24 cellular contexts compared by ENCODE assay signal in the genomic region with DNA sequence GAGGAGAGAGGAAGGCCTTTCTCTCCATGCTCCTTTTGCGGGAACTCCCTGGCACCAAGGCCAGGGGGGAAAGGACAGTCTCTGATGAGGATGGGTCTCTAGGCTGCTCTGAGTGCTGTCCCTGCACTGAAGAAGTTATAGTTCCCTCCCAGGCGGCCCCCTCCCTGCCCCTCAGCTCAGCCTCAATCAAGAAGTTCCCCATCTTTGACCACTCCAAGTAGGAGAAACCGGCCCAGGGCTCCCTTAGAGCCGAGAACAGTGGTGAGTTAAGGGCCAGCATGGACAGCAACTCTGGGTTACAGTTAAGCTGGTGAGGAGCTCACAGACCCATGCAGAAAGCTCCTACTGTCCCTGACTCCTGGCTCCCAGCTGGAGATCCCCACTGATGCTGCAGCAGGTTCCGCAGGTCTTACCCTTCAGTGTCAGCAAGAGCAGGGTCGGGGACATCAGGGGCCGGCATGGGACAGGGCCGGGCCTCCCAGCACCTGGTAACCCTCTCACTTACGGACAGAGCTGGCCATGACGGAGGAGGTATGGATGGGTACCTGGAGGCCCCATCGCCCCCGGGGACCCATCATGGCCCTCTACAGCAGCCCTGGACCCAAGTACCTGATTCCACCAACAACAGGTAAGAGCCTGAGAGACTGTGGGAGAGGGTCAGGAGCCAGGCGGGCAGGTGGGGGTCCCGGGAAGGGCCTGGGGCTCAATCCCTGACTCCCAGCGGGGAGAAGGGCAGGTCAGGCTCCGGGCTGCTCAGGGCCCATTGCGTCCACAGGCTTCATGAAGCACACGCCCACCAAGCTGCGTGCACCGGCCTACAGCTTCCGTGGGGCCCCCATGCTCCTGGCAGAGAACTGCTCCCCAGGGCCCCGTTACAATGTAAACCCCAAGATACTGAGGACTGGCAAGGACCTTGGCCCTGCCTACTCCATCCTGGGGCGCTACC. TPM values are rescaled to one million over a fixed set of nuclear protein-coding genes. Genes with fewer than 3 reads are reported as not detected.
DNase-seq lines count a peak whose midpoint lies in the region; ATAC-seq and TF ChIP-seq lines count a peak whose summit lies in the region.
"Had no signal": no experiment of that assay in that cellular context is flagged by ENCODE, and none has a peak within 500 bp of the region (broad histone marks: within the 10 kb centered on the region; RNA-seq: fewer than 3 reads in every experiment).

No MANE protein-coding gene starts in this region.

- no peak overlapping the region for H2AFZ ChIP-seq in OCI-LY7 (ENCODE audit: low read length)
- H2AFZ ChIP-seq: neural progenitor cell had no signal

- no peak for TF ChIP-seq CTCF in colonic mucosa (IDR thresholded peaks at IDR 0.05)
- TF ChIP-seq CTCF in OCI-LY7 (conservative IDR thresholded peaks at IDR 0.05; ENCODE audit: low read length) = no peak

- no peak overlapping the region for H3K4me2 ChIP-seq in OCI-LY7 (ENCODE audit: low read length)
- H3K4me2 ChIP-seq: BLaER1, neural progenitor cell had no signal

- no peak overlapping the region for H3K4me3 ChIP-seq in colonic mucosa
- H3K4me3 ChIP-seq in OCI-LY7 (ENCODE audit: low read depth, low read length, poor library complexity, severe bottlenecking) = no peak overlapping the region
- H3K4me3 ChIP-seq: BLaER1, neural progenitor cell, right lobe of liver had no signal

- H3K27me3 ChIP-seq in colonic mucosa = no peaks in the 10 kb centered on the region
- H3K27me3 ChIP-seq: BLaER1, neural progenitor cell, right lobe of liver had no signal

- no peaks in the 10 kb centered on the region for H4K20me1 ChIP-seq in OCI-LY7 (ENCODE audit: insufficient read depth, low read length)

- peaks cover 12% of the 10 kb centered on the region for H3K4me1 Mint-ChIP-seq in stimulated activated naive CD8-positive, alpha-beta T cell treated with anti-CD3 and anti-CD28 coated beads, Interleukin-15, amount 100 ng/mL, for 72 hours
- H3K4me1 Mint-ChIP-seq: neural progenitor cell had no signal

- BruUV-seq in OCI-LY7 (replicated peaks; lab: Mats Ljungman, UMichigan) = no TSS peak

- H3K9ac ChIP-seq in colonic mucosa (ENCODE audit: low read depth in 2 of 2, low read length in 2 of 2) = no peak overlapping the region
- H3K9ac ChIP-seq: BLaER1, neural progenitor cell had no signal

- DNase-seq in stimulated activated naive CD8-positive, alpha-beta T cell treated with anti-CD3 and anti-CD28 coated beads, Interleukin-15, amount 100 ng/mL, for 72 hours = peak; percentile 0 to 8
- no peak for DNase-seq in stimulated activated naive CD8-positive, alpha-beta T cell treated with anti-CD3 and anti-CD28 coated beads, Interleukin-15, Interleukin-2, amounts not matched to agents 100 U/mL and 50 U/mL, for 24 hours
- DNase-seq in colonic mucosa = peak; percentile 13
- peak; percentile 85 for DNase-seq in mesenteric fat pad (ENCODE audit: low spot score)
- DNase-seq in GM03348 (ENCODE audit: low spot score) = no peak
- DNase-seq in HEK293T (ENCODE audit: extremely low spot score) = no peak
- no peak for DNase-seq in OCI-LY7 (ENCODE audit: low spot score)
- DNase-seq: activated CD4-positive, CD25-positive, alpha-beta regulatory T cell treated with anti-CD3 and anti-CD28 coated beads, Interleukin-2, amount 50 U/mL, for 72 hours; cortex of kidney; GF-D8; GOT3; NCI-H1694 treated with DMSO at 0.1 percent for 48 hours; NCI-H446; SIG-M5; stimulated activated CD4-positive, alpha-beta T cell treated with anti-CD3 and anti-CD28 coated beads, Interleukin-4, amount 100 ng/mL, for 1 hour; stimulated activated CD8-positive, alpha-beta memory T cell treated with anti-CD3 and anti-CD28 coated beads, Interleukin-4, amount 100 ng/mL, for 48 hours had no signal

- POLR2A ChIA-PET in HEK293T (lab: Yijun Ruan, JAX) (interaction anchor here (1.1 kb wide), 1 partner anchor 10 kb away, joined by 3 read pairs; the partner anchor contains the start of genes BET1L and RIC8A), OCI-LY7 (lab: Charles Lee) (no interaction called here)

- no peak for ATAC-seq in stimulated activated naive CD8-positive, alpha-beta T cell treated with anti-CD3 and anti-CD28 coated beads, Interleukin-15, amount 100 ng/mL, for 72 hours
- no peak for ATAC-seq in stimulated activated naive CD8-positive, alpha-beta T cell treated with anti-CD3 and anti-CD28 coated beads, Interleukin-15, Interleukin-2, amounts not matched to agents 100 U/mL and 50 U/mL, for 24 hours
- ATAC-seq: activated T-helper 17 cell treated with anti-CD3 and anti-CD28 coated beads, Interleukin-2, amount 50 U/mL, for 72 hours; right lobe of liver had no signal

- H3K27me3 Mint-ChIP-seq in stimulated activated naive CD8-positive, alpha-beta T cell treated with anti-CD3 and anti-CD28 coated beads, Interleukin-15, amount 100 ng/mL, for 72 hours = no peaks in the 10 kb centered on the region
- H3K27me3 Mint-ChIP-seq: activated T-helper 17 cell treated with anti-CD3 and anti-CD28 coated beads, Interleukin-2, amount 50 U/mL, for 72 hours had no signal

- no peaks in the 10 kb centered on the region for H3K4me1 ChIP-seq in colonic mucosa
- H3K4me1 ChIP-seq in OCI-LY7 (ENCODE audit: insufficient read depth, low read length, poor library complexity, severe bottlenecking) = no peaks in the 10 kb centered on the region
- H3K4me1 ChIP-seq: neural progenitor cell, right lobe of liver had no signal

- no peaks in the 10 kb centered on the region for H3K9me3 Mint-ChIP-seq in stimulated activated naive CD8-positive, alpha-beta T cell treated with anti-CD3 and anti-CD28 coated beads, Interleukin-15, amount 100 ng/mL, for 72 hours
- H3K9me3 Mint-ChIP-seq: activated T-helper 17 cell treated with anti-CD3 and anti-CD28 coated beads, Interleukin-2, amount 50 U/mL, for 72 hours; mesothelial cell of epicardium; neural progenitor cell had no signal

- intact Hi-C loops in colonic mucosa (cut with DNase I) (no loop called here), OCI-LY7 (cut with micrococcal nuclease; ENCODE audit: unreplicated experiment) (no loop called here)

- no peaks in the 10 kb centered on the region for H3K79me2 ChIP-seq in OCI-LY7 (ENCODE audit: insufficient read depth, low read depth, low read length)

- CTCF ChIA-PET in HEK293T (lab: Yijun Ruan, JAX) (no interaction called here), OCI-LY7 (lab: Charles Lee; ENCODE audit: unreplicated experiment) (no interaction called here)

- H3K36me3 ChIP-seq in colonic mucosa = no peaks in the 10 kb centered on the region
- H3K36me3 ChIP-seq in OCI-LY7 (ENCODE audit: insufficient read depth, low read length) = no peaks in the 10 kb centered on the region
- H3K36me3 ChIP-seq: neural progenitor cell, right lobe of liver had no signal

- H3K9me2 ChIP-seq in OCI-LY7 (ENCODE audit: insufficient read depth, low read length) = no peaks in the 10 kb centered on the region

- H3K27ac ChIP-seq in colonic mucosa (no peak overlapping the region), OCI-LY7 (ENCODE audit: low read depth, low read length, poor library complexity, severe bottlenecking) (no peak overlapping the region)
- H3K27ac ChIP-seq: BLaER1, neural progenitor cell, right lobe of liver had no signal

- H3K27ac Mint-ChIP-seq in stimulated activated naive CD8-positive, alpha-beta T cell treated with anti-CD3 and anti-CD28 coated beads, Interleukin-15, amount 100 ng/mL, for 72 hours = no peak overlapping the region
- H3K27ac Mint-ChIP-seq: mesothelial cell of epicardium, neural progenitor cell had no signal

- H3K9me3 ChIP-seq in colonic mucosa (no peaks in the 10 kb centered on the region), OCI-LY7 (ENCODE audit: low read length) (no peaks in the 10 kb centered on the region)
- H3K9me3 ChIP-seq: BLaER1, right lobe of liver had no signal

- H3K4me3 Mint-ChIP-seq in stimulated activated naive CD8-positive, alpha-beta T cell treated with anti-CD3 and anti-CD28 coated beads, Interleukin-15, amount 100 ng/mL, for 72 hours = no peak overlapping the region
- H3K4me3 Mint-ChIP-seq: activated T-helper 17 cell treated with anti-CD3 and anti-CD28 coated beads, Interleukin-2, amount 50 U/mL, for 72 hours; mesothelial cell of epicardium; neural progenitor cell had no signal

TF ChIP-seq in HEK293T, 16 proteins besides CTCF, POLR2A, EP300 and RAD21:
- TF ChIP-seq BHLHE40 (IDR thresholded peaks at IDR 0.05; ENCODE audit: borderline replicate concordance) = no peak
- no peak for TF ChIP-seq SUZ12 (IDR thresholded peaks at IDR 0.05)
- no peak for TF ChIP-seq ELF4 (IDR thresholded peaks at IDR 0.05)
- TF ChIP-seq PKNOX1 (IDR thresholded peaks at IDR 0.05) = no peak
- TF ChIP-seq ARNT (IDR thresholded peaks at IDR 0.05) = no peak
- no peak for TF ChIP-seq CTBP1 (IDR thresholded peaks at IDR 0.05; ENCODE audit: borderline replicate concordance)
- TF ChIP-seq SP1 (IDR thresholded peaks at IDR 0.05) = no peak
- TF ChIP-seq FOXK2 (IDR thresholded peaks at IDR 0.05) = no peak
- no peak for TF ChIP-seq L3MBTL2 (conservative IDR thresholded peaks at IDR 0.05)

RNA-seq across cellular contexts. Expression of gene SCGB1C1, which starts 4.2 kb away (rescaled TPM):
- total RNA-seq in colonic mucosa = not detected
- not detected for total RNA-seq in mesenteric fat pad
- not detected in 2 replicates for total RNA-seq in OCI-LY7 (2014; rRNA removed; shearing (Covaris generic))
- total RNA-seq in OCI-LY7 (2022) = not detected in 2 replicates
- total RNA-seq: activated T-helper 17 cell treated with anti-CD3 and anti-CD28 coated beads, Interleukin-2, amount 50 U/mL, for 72 hours; astrocyte; LHCN-M2; mesothelial cell of epicardium; right lobe of liver; T-helper 2 cell treated with Interferon-gamma antibody and Interleukin-4, amounts not matched to agents 100 ng/mL and 5 ng/mL, for 36 hours had no signal

RNA-seq across cellular contexts. Expression of gene BET1L, which starts 10.1 kb away (rescaled TPM):
- total RNA-seq in colonic mucosa (10 to 100 TPM; 51.0 to 62.2 TPM), mesenteric fat pad (53.4 TPM), OCI-LY7 (2022) (45.5 and 47.4 TPM in 2 replicates)
- 12.3 and 16.2 TPM in 2 replicates for total RNA-seq in OCI-LY7 (2014; rRNA removed; shearing (Covaris generic))

RNA-seq across cellular contexts. Expression of gene RIC8A, which starts 10.4 kb away (rescaled TPM):
- total RNA-seq in colonic mucosa (100 to 1,000 TPM in 1 of 2 donors, 10 to 100 TPM in 1; 69.3 to 112 TPM), mesenteric fat pad (107 TPM), OCI-LY7 (2022) (92.0 and 97.6 TPM in 2 replicates)
- total RNA-seq in OCI-LY7 (2014; rRNA removed; shearing (Covaris generic)) = 125 and 136 TPM in 2 replicates

RNA-seq across cellular contexts. Expression of gene SIRT3, which starts 39.1 kb away (rescaled TPM):
- 10 to 100 TPM; 15.1 to 16.9 TPM for total RNA-seq in colonic mucosa
- total RNA-seq in mesenteric fat pad = 14.1 TPM
- total RNA-seq in OCI-LY7 (2014; rRNA removed; shearing (Covaris generic)) = 8.5 and 10.3 TPM in 2 replicates
- 18.5 and 21.0 TPM in 2 replicates for total RNA-seq in OCI-LY7 (2022)

RNA-seq across cellular contexts. Expression of gene PSMD13, which starts 39.7 kb away (rescaled TPM):
- total RNA-seq in colonic mucosa = 100 to 1,000 TPM in 1 of 2 donors, 10 to 100 TPM in 1; 99.0 to 145 TPM
- total RNA-seq in mesenteric fat pad = 100 TPM
- 146 and 156 TPM in 2 replicates for total RNA-seq in OCI-LY7 (2014; rRNA removed; shearing (Covaris generic))
- 134 and 154 TPM in 2 replicates for total RNA-seq in OCI-LY7 (2022)

Comparison
In these comparisons a context has a peak if more than half of its experiments do, and no peak if none do; other contexts are left out.
1. DNase-seq: peak in stimulated activated naive CD8-positive, alpha-beta T cell treated with anti-CD3 and anti-CD28 coated beads, Interleukin-15, amount 100 ng/mL, for 72 hours (2 of 2), colonic mucosa (single experiment) and mesenteric fat pad (single experiment); none in stimulated activated naive CD8-positive, alpha-beta T cell treated with anti-CD3 and anti-CD28 coated beads, Interleukin-15, Interleukin-2, amounts not matched to agents 100 U/mL and 50 U/mL, for 24 hours (single experiment), GM03348 (single experiment), HEK293T (single experiment) and OCI-LY7 (single experiment).